19 cellular contexts compared by ENCODE assay signal in the genomic region with DNA sequence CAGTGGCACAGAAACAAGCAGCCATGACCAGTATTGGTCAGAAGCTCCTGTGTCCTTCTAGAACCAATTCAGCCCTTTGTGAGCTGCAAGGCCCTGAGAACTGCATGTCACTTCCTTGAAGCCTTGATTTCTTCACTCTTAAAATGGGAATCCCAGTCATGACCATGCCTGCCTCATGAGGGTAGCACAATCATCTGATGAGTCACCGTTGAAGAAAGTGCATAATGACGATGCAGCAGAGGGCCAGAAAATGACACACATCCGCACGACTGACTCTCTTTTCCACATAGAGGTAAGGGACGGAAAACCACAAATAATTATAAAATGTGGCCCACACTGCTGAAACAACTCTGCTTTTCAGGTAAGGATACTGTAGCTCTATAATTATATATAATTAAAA.
DNase-seq lines count a peak whose midpoint lies in the region; ATAC-seq and TF ChIP-seq lines count a peak whose summit lies in the region.
"Had no signal": no experiment of that assay in that cellular context is flagged by ENCODE, and none has a peak within 500 bp of the region (broad histone marks: within the 10 kb centered on the region; RNA-seq: fewer than 3 reads in every experiment).

No MANE protein-coding gene starts in this region.

- H3K27me3 Mint-ChIP-seq in activated T-cell treated with anti-CD3 and anti-CD28 coated beads, Interleukin-2, amount 50 U/mL, for 24 hours: no peaks in the 10 kb centered on the region
- H3K27me3 Mint-ChIP-seq in activated CD4-positive, alpha-beta memory T cell treated with anti-CD3 and anti-CD28 coated beads for 36 hours: no peaks in the 10 kb centered on the region

- no peak overlapping the region for H2BK15ac ChIP-seq in mesendoderm (replicated peaks; ENCODE audit: low read depth)

- H3K36me3 Mint-ChIP-seq in activated T-cell treated with anti-CD3 and anti-CD28 coated beads, Interleukin-2, amount 50 U/mL, for 24 hours (ENCODE audit: low read depth): no peaks in the 10 kb centered on the region
- H3K36me3 Mint-ChIP-seq in activated CD4-positive, alpha-beta memory T cell treated with anti-CD3 and anti-CD28 coated beads for 36 hours: no peaks in the 10 kb centered on the region
- H3K36me3 Mint-ChIP-seq: brain, mesothelial cell of epicardium had no signal

- no peak overlapping the region for H4K8ac ChIP-seq in mesendoderm (ENCODE audit: low read depth, low read length)

- no peaks in the 10 kb centered on the region for H3K4me1 ChIP-seq in GM23248 (ENCODE audit: insufficient read depth)
- no peaks in the 10 kb centered on the region for H3K4me1 ChIP-seq in mesendoderm (ENCODE audit: control insufficient read depth, low read depth, low read length)
- H3K4me1 ChIP-seq in BE2C: no peaks in the 10 kb centered on the region
- H3K4me1 ChIP-seq: right atrium auricular region, upper lobe of left lung had no signal

- H3K9ac ChIP-seq in GM23248 (no peak overlapping the region), mesendoderm (ENCODE audit: low read length) (no peak overlapping the region)

- no peak overlapping the region for H3K4ac ChIP-seq in mesendoderm (ENCODE audit: low read depth, low read length)

- no peaks in the 10 kb centered on the region for H3K79me1 ChIP-seq in mesendoderm (ENCODE audit: low read length)

- H3K9me3 Mint-ChIP-seq in activated T-cell treated with anti-CD3 and anti-CD28 coated beads, Interleukin-2, amount 50 U/mL, for 24 hours: no peaks in the 10 kb centered on the region
- H3K9me3 Mint-ChIP-seq in activated CD4-positive, alpha-beta memory T cell treated with anti-CD3 and anti-CD28 coated beads for 36 hours: no peaks in the 10 kb centered on the region
- H3K9me3 Mint-ChIP-seq: activated T-helper 2 cell treated with anti-CD3 and anti-CD28 coated beads, Interferon-gamma antibody, Interleukin-2, Interleukin-4, amounts not matched to agents 10 μg/mL and 5 μg/mL and 100 μg/mL, durations not matched to agents 14 hours and 24 hours and 36 hours; brain; mesothelial cell of epicardium had no signal

- H3K9me2 ChIP-seq in GM23248 (ENCODE audit: insufficient read depth): no peaks in the 10 kb centered on the region

- H3K4me3 ChIP-seq in GM23248 (no peak overlapping the region), mesendoderm (ENCODE audit: low read length) (no peak overlapping the region), BE2C (ENCODE audit: low read depth, low read length) (no peak overlapping the region)
- H3K4me3 ChIP-seq: right atrium auricular region, upper lobe of left lung had no signal

- no peaks in the 10 kb centered on the region for H4K20me1 ChIP-seq in GM23248 (ENCODE audit: insufficient read depth)

- intact Hi-C loops in activated CD4-positive, alpha-beta memory T cell treated with anti-CD3 and anti-CD28 coated beads for 36 hours (cut with micrococcal nuclease): no loop called here

- no peak overlapping the region for H2AFZ ChIP-seq in GM23248

- H3K27me3 ChIP-seq in GM23248 (replicated peaks; ENCODE audit: insufficient read depth) (no peaks in the 10 kb centered on the region), mesendoderm (ENCODE audit: insufficient read depth, low read length, poor library complexity) (no peaks in the 10 kb centered on the region), BE2C (no peaks in the 10 kb centered on the region)
- H3K27me3 ChIP-seq: right atrium auricular region, upper lobe of left lung had no signal

- peaks cover 15% of the 10 kb centered on the region for H3K4me1 Mint-ChIP-seq in activated T-cell treated with anti-CD3 and anti-CD28 coated beads, Interleukin-2, amount 50 U/mL, for 24 hours (ENCODE audit: low read depth)
- H3K4me1 Mint-ChIP-seq in activated CD4-positive, alpha-beta memory T cell treated with anti-CD3 and anti-CD28 coated beads for 36 hours (ENCODE audit: low read depth): peaks cover 6% of the 10 kb centered on the region
- H3K4me1 Mint-ChIP-seq: mesothelial cell of epicardium had no signal

- H3K27ac ChIP-seq in GM23248 (no peak overlapping the region), mesendoderm (ENCODE audit: low read depth, low read length) (no peak overlapping the region)
- H3K27ac ChIP-seq: right atrium auricular region, upper lobe of left lung had no signal

- peak overlapping the region; percentile 68 for H3K27ac Mint-ChIP-seq in activated T-cell treated with anti-CD3 and anti-CD28 coated beads, Interleukin-2, amount 50 U/mL, for 24 hours
- H3K27ac Mint-ChIP-seq in activated CD4-positive, alpha-beta memory T cell treated with anti-CD3 and anti-CD28 coated beads for 36 hours: no peak overlapping the region
- H3K27ac Mint-ChIP-seq: activated T-helper 2 cell treated with anti-CD3 and anti-CD28 coated beads, Interferon-gamma antibody, Interleukin-2, Interleukin-4, amounts not matched to agents 10 μg/mL and 5 μg/mL and 100 μg/mL, durations not matched to agents 14 hours and 24 hours and 36 hours; brain; mesothelial cell of epicardium had no signal

- H3K79me2 ChIP-seq in GM23248 (ENCODE audit: insufficient read depth) (no peaks in the 10 kb centered on the region), mesendoderm (ENCODE audit: control insufficient read depth, insufficient read depth, low read length) (no peaks in the 10 kb centered on the region)

- no peaks in the 10 kb centered on the region for H3K36me3 ChIP-seq in GM23248 (ENCODE audit: low read depth)
- H3K36me3 ChIP-seq in mesendoderm (ENCODE audit: control insufficient read depth, insufficient read depth, low read length): no peaks in the 10 kb centered on the region
- no peaks in the 10 kb centered on the region for H3K36me3 ChIP-seq in BE2C
- H3K36me3 ChIP-seq: right atrium auricular region, upper lobe of left lung had no signal

- in situ Hi-C loops in GM23248 (cut with MboI): no loop called here

- H2BK5ac ChIP-seq in mesendoderm (ENCODE audit: low read length): no peak overlapping the region

- H3K4me3 Mint-ChIP-seq in activated T-cell treated with anti-CD3 and anti-CD28 coated beads, Interleukin-2, amount 50 U/mL, for 24 hours: no peak overlapping the region
- no peak overlapping the region for H3K4me3 Mint-ChIP-seq in activated CD4-positive, alpha-beta memory T cell treated with anti-CD3 and anti-CD28 coated beads for 36 hours
- H3K4me3 Mint-ChIP-seq: brain, mesothelial cell of epicardium had no signal

- H3K56ac ChIP-seq in mesendoderm (ENCODE audit: low read length): no peak overlapping the region

- no peak for DNase-seq in activated T-cell treated with anti-CD3 and anti-CD28 coated beads, Interleukin-2, amount 50 U/mL, for 24 hours
- DNase-seq in activated T-cell treated with anti-CD3 and anti-CD28 coated beads, Interleukin-2, amount 50 U/mL, for 1 hour: no peak
- DNase-seq in GM23248: peak; percentile 29
- DNase-seq in activated CD4-positive, alpha-beta memory T cell treated with anti-CD3 and anti-CD28 coated beads for 36 hours: peak; percentile 40
- peak; percentile 32 for DNase-seq in mesendoderm
- DNase-seq in BE2C: no peak
- no peak for DNase-seq in AML-193 (lab: John Stamatoyannopoulos, UW)
- DNase-seq: dermis blood vessel endothelial cell, kidney glomerular epithelial cell, NCI-H1092 treated with DMSO at 0.1 percent for 48 hours, NCI-H82, RPMI8226, T-helper 2 cell, upper lobe of left lung had no signal

- H3K18ac ChIP-seq in mesendoderm (ENCODE audit: low read length): no peak overlapping the region

- no peak overlapping the region for H2BK120ac ChIP-seq in mesendoderm (ENCODE audit: low read depth, low read length)

- POLR2A ChIA-PET in activated CD4-positive, alpha-beta memory T cell treated with anti-CD3 and anti-CD28 coated beads for 36 hours (lab: Charles Lee): no interaction called here

- CTCF ChIA-PET in activated CD4-positive, alpha-beta memory T cell treated with anti-CD3 and anti-CD28 coated beads for 36 hours (lab: Charles Lee): no interaction called here

- H3K4me2 ChIP-seq in GM23248 (ENCODE audit: unreplicated experiment): no peak overlapping the region
- no peak overlapping the region for H3K4me2 ChIP-seq in mesendoderm (ENCODE audit: low read length)

- ATAC-seq in HG02884 (IDR thresholded peaks at IDR 0.05; ENCODE audit: unreplicated experiment): no peak

- no peak overlapping the region for H4K5ac ChIP-seq in mesendoderm (ENCODE audit: low read length)

- H3K9me3 ChIP-seq in GM23248 (ENCODE audit: low read depth) (no peaks in the 10 kb centered on the region), BE2C (no peaks in the 10 kb centered on the region)
- H3K9me3 ChIP-seq: right atrium auricular region, upper lobe of left lung had no signal

- H3K23ac ChIP-seq in mesendoderm (ENCODE audit: low read length): no peak overlapping the region

- no peaks in the 10 kb centered on the region for H3F3A ChIP-seq in GM23248 (ENCODE audit: insufficient read depth)

- 19 to 23% methylated on average over 5 of the region's 5 CpGs for WGBS in GM23248 (ENCODE audit: low coverage in 1 of 2, low lambda C conversion rate in 2 of 2, missing lambda C conversion rate in 2 of 2), 2 experiments
- no CpG with 5 or more reads among the region's 5 CpGs for WGBS in mesendoderm (ENCODE audit: extremely low coverage, insufficient coverage, low lambda C conversion rate)

- no peak for TF ChIP-seq CTCF in BE2C (IDR thresholded peaks at IDR 0.05; ENCODE audit: low read depth, low read length)

- no peak overlapping the region for H2AK5ac ChIP-seq in mesendoderm (ENCODE audit: low read length)

Comparison
In these comparisons a context has a peak if more than half of its experiments do, and no peak if none do; other contexts are left out.
1. DNase-seq: peak in GM23248 (single experiment), activated CD4-positive, alpha-beta memory T cell treated with anti-CD3 and anti-CD28 coated beads for 36 hours (single experiment) and mesendoderm (single experiment); none in activated T-cell treated with anti-CD3 and anti-CD28 coated beads, Interleukin-2, amount 50 U/mL, for 24 hours (single experiment), activated T-cell treated with anti-CD3 and anti-CD28 coated beads, Interleukin-2, amount 50 U/mL, for 1 hour (single experiment), BE2C (single experiment) and AML-193 (0 of 2).